Comparison of ENCODE assay signal across 12 cellular contexts in genomic region chr15:74642328-74642723, GRCh38. TPM values are rescaled to one million over a fixed set of nuclear protein-coding genes. Genes with fewer than 3 reads are reported as not detected.
DNase-seq lines count a peak whose midpoint lies in the region; ATAC-seq, FAIRE-seq and TF ChIP-seq lines count a peak whose summit lies in the region.
"Had no signal": no experiment of that assay in that cellular context is flagged by ENCODE, and none has a peak within 500 bp of the region (broad histone marks: within the 10 kb centered on the region; RNA-seq: fewer than 3 reads in every experiment).

No MANE protein-coding gene starts in this region.

- FAIRE-seq in GM19239 (lab: Jason Lieb, UNC), result no peak
- FAIRE-seq: A204.1, G401.6 had no signal

- TF ChIP-seq CTCF in foreskin keratinocyte (conservative IDR thresholded peaks at IDR 0.05) (no peak), foreskin fibroblast (IDR thresholded peaks at IDR 0.05; ENCODE audit: low read depth, low read length) (no peak)

- H3K4me1 Mint-ChIP-seq in stimulated activated effector memory CD8-positive, alpha-beta T cell treated with anti-CD3 and anti-CD28 coated beads, Interleukin-12 subunit alpha, Interleukin-12 subunit beta, amount 100 ng/mL, for 72 hours, result peaks cover 4% of the 10 kb centered on the region

- peak; percentile 15 for DNase-seq in NCI-H146 (lab: John Stamatoyannopoulos, UW)
- no peak for DNase-seq in NCI-H146 treated with DMSO at 0.1 percent for 48 hours (lab: John Stamatoyannopoulos, UW; ENCODE audit: unreplicated experiment)
- peak; percentile 83 for DNase-seq in NCI-H748 (lab: John Stamatoyannopoulos, UW; ENCODE audit: unreplicated experiment)
- DNase-seq in foreskin keratinocyte, result peak in 1 of 2 donors; percentile 34
- no peak for DNase-seq in stimulated activated effector memory CD8-positive, alpha-beta T cell treated with anti-CD3 and anti-CD28 coated beads, Interleukin-12 subunit alpha, Interleukin-12 subunit beta, amount 100 ng/mL, for 72 hours (ENCODE audit: low spot score in 2 of 2)
- DNase-seq in AG08396 (ENCODE audit: low spot score), result no peak
- DNase-seq in foreskin fibroblast, result no peak
- DNase-seq in GM19239 (ENCODE audit: insufficient read length, low spot score), result no peak
- DNase-seq: stimulated activated CD4-positive, alpha-beta T cell treated with anti-CD3 and anti-CD28 coated beads, Interleukin-15, amount 100 ng/mL, for 24 hours had no signal

- no peak overlapping the region for H3K4me3 ChIP-seq in foreskin fibroblast (ENCODE audit: low read depth in 1 of 2, low read length in 2 of 2)

- no peaks in the 10 kb centered on the region for H3K27me3 ChIP-seq in foreskin keratinocyte

- peak overlapping the region; percentile 38 for H3K27ac Mint-ChIP-seq in stimulated activated effector memory CD8-positive, alpha-beta T cell treated with anti-CD3 and anti-CD28 coated beads, Interleukin-12 subunit alpha, Interleukin-12 subunit beta, amount 100 ng/mL, for 72 hours
- H3K27ac Mint-ChIP-seq: IgD-negative memory B cell had no signal

- H3K4me3 Mint-ChIP-seq in stimulated activated effector memory CD8-positive, alpha-beta T cell treated with anti-CD3 and anti-CD28 coated beads, Interleukin-12 subunit alpha, Interleukin-12 subunit beta, amount 100 ng/mL, for 72 hours, result no peak overlapping the region
- H3K4me3 Mint-ChIP-seq: IgD-negative memory B cell had no signal

- H3K9me3 Mint-ChIP-seq in stimulated activated effector memory CD8-positive, alpha-beta T cell treated with anti-CD3 and anti-CD28 coated beads, Interleukin-12 subunit alpha, Interleukin-12 subunit beta, amount 100 ng/mL, for 72 hours, result no peaks in the 10 kb centered on the region
- H3K9me3 Mint-ChIP-seq: IgD-negative memory B cell had no signal

- H3K27ac ChIP-seq in foreskin keratinocyte, result no peak overlapping the region

- H3K36me3 Mint-ChIP-seq in stimulated activated effector memory CD8-positive, alpha-beta T cell treated with anti-CD3 and anti-CD28 coated beads, Interleukin-12 subunit alpha, Interleukin-12 subunit beta, amount 100 ng/mL, for 72 hours, result peaks cover 29% of the 10 kb centered on the region

- peak; percentile 46 for ATAC-seq in foreskin keratinocyte
- no peak for ATAC-seq in stimulated activated effector memory CD8-positive, alpha-beta T cell treated with anti-CD3 and anti-CD28 coated beads, Interleukin-12 subunit alpha, Interleukin-12 subunit beta, amount 100 ng/mL, for 72 hours

- no peaks in the 10 kb centered on the region for H3K4me1 ChIP-seq in foreskin keratinocyte

RNA-seq across cellular contexts. Expression of gene CLK3, which starts 26.7 kb away (rescaled TPM):
- total RNA-seq in foreskin keratinocyte, result 51.9 and 60.4 TPM in 2 replicates
- 41.7 and 48.1 TPM in 2 replicates for polyA plus RNA-seq in foreskin keratinocyte

RNA-seq across cellular contexts. Expression of gene EDC3, which starts 53.5 kb away (rescaled TPM):
- total RNA-seq in foreskin keratinocyte, result 21.7 and 24.1 TPM in 2 replicates
- 23.0 and 24.5 TPM in 2 replicates for polyA plus RNA-seq in foreskin keratinocyte

Comparison
In these comparisons a context has a peak if more than half of its experiments do, and no peak if none do; other contexts are left out.
1. DNase-seq: peak in NCI-H146 (single experiment) and NCI-H748 (single experiment); none in NCI-H146 treated with DMSO at 0.1 percent for 48 hours (single experiment), stimulated activated effector memory CD8-positive, alpha-beta T cell treated with anti-CD3 and anti-CD28 coated beads, Interleukin-12 subunit alpha, Interleukin-12 subunit beta, amount 100 ng/mL, for 72 hours (0 of 2), AG08396 (single experiment), foreskin fibroblast (0 of 2) and GM19239 (single experiment).